ENCODE assay signal across 6 cellular contexts in genomic region chr1:36089393-36090121, GRCh38. TPM values are rescaled to one million over a fixed set of nuclear protein-coding genes. Genes with fewer than 3 reads are reported as not detected.
DNase-seq lines count a peak whose midpoint lies in the region; ATAC-seq and TF ChIP-seq lines count a peak whose summit lies in the region.

No MANE protein-coding gene starts in this region.

- no peak for TF ChIP-seq CTCF in chondrocyte (IDR thresholded peaks at IDR 0.05)
- no peak for TF ChIP-seq CTCF in omental fat pad (IDR thresholded peaks at IDR 0.05)

- peaks cover 4 to 11% of the 10 kb centered on the region in 2 donors for H3K27me3 Mint-ChIP-seq in CD4-positive, alpha-beta memory T cell
- H3K27me3 Mint-ChIP-seq in chondrocyte (ENCODE audit: low read depth) = no peaks in the 10 kb centered on the region

- TF ChIP-seq RAD21 in Ishikawa (IDR thresholded peaks at IDR 0.05; ENCODE audit: low read depth) = no peak

- CTCF ChIA-PET in CD4-positive, alpha-beta memory T cell (lab: Charles Lee; ENCODE audit: partially characterized antibody) = interaction anchor here (1.2 to 1.7 kb wide), 2 partner anchors 13 to 45 kb away, joined by 3 to 4 read pairs; no protein-coding TSS in a partner anchor

- intact Hi-C loops in CD4-positive, alpha-beta memory T cell (cut with micrococcal nuclease) = loop anchor here (2.0 to 5.0 kb wide), 3 partner anchors 159 to 375 kb away; partner anchors contain the start of genes AGO3, MRPS15 and STK40

- POLR2A ChIA-PET in CD4-positive, alpha-beta memory T cell (lab: Charles Lee; ENCODE audit: partially characterized antibody) = interaction anchor here (0.7 to 1.2 kb wide), 7 partner anchors 21 to 308 kb away, joined by 3 to 7 read pairs (median 3); partner anchors contain the start of genes AGO3, LSM10, THRAP3 and TRAPPC3

- no peaks in the 10 kb centered on the region for H3K27me3 ChIP-seq in CD4-positive, alpha-beta memory T cell (ENCODE audit: insufficient read depth, low read length)

- no peak for TF ChIP-seq EP300 in Ishikawa (IDR thresholded peaks at IDR 0.05; ENCODE audit: borderline replicate concordance)

- H3K9me3 ChIP-seq in CD4-positive, alpha-beta memory T cell (ENCODE audit: control insufficient read depth in 1 of 2, low read length in 2 of 2) = no peaks in the 10 kb centered on the region

- peak overlapping the region; percentile 87 to 98 (median 92) for H3K4me3 Mint-ChIP-seq in CD4-positive, alpha-beta memory T cell
- H3K4me3 Mint-ChIP-seq in chondrocyte (ENCODE audit: unreplicated experiment) = peak overlapping the region; percentile 83

- peaks cover 13 to 33% of the 10 kb centered on the region in 2 donors for H3K36me3 Mint-ChIP-seq in CD4-positive, alpha-beta memory T cell
- H3K36me3 Mint-ChIP-seq in chondrocyte (ENCODE audit: low read depth) = peaks cover 11% of the 10 kb centered on the region

- H3K27ac ChIP-seq in CD4-positive, alpha-beta memory T cell (ENCODE audit: low read depth, low read length) = peak overlapping the region; percentile 92

- H3K36me3 ChIP-seq in CD4-positive, alpha-beta memory T cell (ENCODE audit: insufficient read depth, low read length) = peaks cover 33% of the 10 kb centered on the region

- DNase-seq in CD4-positive, alpha-beta memory T cell = peak in 1 of 5 donors; percentile 16
- DNase-seq in chondrocyte (ENCODE audit: low spot score) (peak; percentile 73), omental fat pad (ENCODE audit: low spot score) (no peak), germinal center (ENCODE audit: low spot score) (no peak)

- peak overlapping the region; percentile 17 to 87 for H3K4me3 ChIP-seq in CD4-positive, alpha-beta memory T cell (ENCODE audit: low read length in 2 of 2)

- ATAC-seq in omental fat pad (ENCODE audit: low FRiP score) = peak; percentile 22
- ATAC-seq in HG03045 (IDR thresholded peaks at IDR 0.05; ENCODE audit: unreplicated experiment) = no peak

- peaks cover 11 to 38% (median 15%) of the 10 kb centered on the region in 4 donors for H3K4me1 Mint-ChIP-seq in CD4-positive, alpha-beta memory T cell
- H3K4me1 Mint-ChIP-seq in chondrocyte (ENCODE audit: low read depth) = peaks cover 14% of the 10 kb centered on the region

- no peaks in the 10 kb centered on the region for H3K9me3 Mint-ChIP-seq in CD4-positive, alpha-beta memory T cell
- no peaks in the 10 kb centered on the region for H3K9me3 Mint-ChIP-seq in chondrocyte (ENCODE audit: low read depth)

- peaks cover 18% of the 10 kb centered on the region for H3K4me1 ChIP-seq in CD4-positive, alpha-beta memory T cell (ENCODE audit: insufficient read depth, low read length)

- peak overlapping the region; percentile 88 to 99 (median 96) for H3K27ac Mint-ChIP-seq in CD4-positive, alpha-beta memory T cell
- peak overlapping the region; percentile 87 for H3K27ac Mint-ChIP-seq in chondrocyte (ENCODE audit: unreplicated experiment)

TF ChIP-seq in Ishikawa, 13 proteins besides CTCF, POLR2A, EP300 and RAD21:
- TF ChIP-seq TEAD4 (IDR thresholded peaks at IDR 0.05) = peak; percentile 79
- no peak for TF ChIP-seq TAF1 (IDR thresholded peaks at IDR 0.05; ENCODE audit: low read depth)
- peak; percentile 53 for TF ChIP-seq MAX (IDR thresholded peaks at IDR 0.05)
- TF ChIP-seq EGR1 (IDR thresholded peaks at IDR 0.05) = peak; percentile 43; the same call in 1 of the 2 replicates
- TF ChIP-seq ZBTB7A (IDR thresholded peaks at IDR 0.05; ENCODE audit: low read depth) = no peak

RNA-seq across cellular contexts. Expression of gene ADPRS, which starts 0.9 kb away (rescaled TPM):
- 10 to 100 TPM; 26.7 to 28.6 TPM for total RNA-seq in CD4-positive, alpha-beta memory T cell
- polyA plus RNA-seq in CD4-positive, alpha-beta memory T cell = 10 to 100 TPM; 25.7 to 31.5 TPM
- total RNA-seq in chondrocyte (24.0 to 26.9 TPM (median 26.8 TPM) in 3 replicates), omental fat pad (10 to 100 TPM; 32.6 to 43.5 (median 39.0) TPM)

RNA-seq across cellular contexts. Expression of gene TEKT2, which starts 5.7 kb away (rescaled TPM):
- total RNA-seq in CD4-positive, alpha-beta memory T cell = not detected
- polyA plus RNA-seq in CD4-positive, alpha-beta memory T cell = not detected
- total RNA-seq in chondrocyte (0.17 TPM in 1 of 3 replicates, not detected in the others), omental fat pad (1 to 10 TPM in 1 of 4 donors, under 1 TPM in 2, not detected in 1; 0.24 to 1.1 (median 0.44) TPM)

RNA-seq across cellular contexts. Expression of gene COL8A2, which starts 35.5 kb away (rescaled TPM):
- total RNA-seq in CD4-positive, alpha-beta memory T cell = under 1 TPM; 0.25 to 0.26 TPM
- not detected for polyA plus RNA-seq in CD4-positive, alpha-beta memory T cell
- total RNA-seq in chondrocyte = 10.8 to 18.1 TPM (median 17.4 TPM) in 3 replicates
- 1 to 10 TPM; 2.7 to 6.4 (median 3.7) TPM for total RNA-seq in omental fat pad

RNA-seq across cellular contexts. Expression of gene TRAPPC3, which starts 59.7 kb away (rescaled TPM):
- total RNA-seq in CD4-positive, alpha-beta memory T cell = 10 to 100 TPM; 51.8 to 56.4 TPM
- 100 to 1,000 TPM; 107 to 190 TPM for polyA plus RNA-seq in CD4-positive, alpha-beta memory T cell
- total RNA-seq in chondrocyte (67.7 to 74.5 TPM (median 69.7 TPM) in 3 replicates), omental fat pad (100 to 1,000 TPM in 1 of 4 donors, 10 to 100 TPM in 3; 76.3 to 104 (median 83.2) TPM)
